In genomic region chr3:63968612-63969350, GRCh38 we compare ENCODE assay signal across 8 cellular contexts. TPM values are rescaled to one million over a fixed set of nuclear protein-coding genes. Genes with fewer than 3 reads are reported as not detected.
DNase-seq lines count a peak whose midpoint lies in the region; ATAC-seq lines count a peak whose summit lies in the region.

No MANE protein-coding gene starts in this region.

- H3K4me3 ChIP-seq in mononuclear cell (ENCODE audit: low read length), result peak overlapping the region; percentile 55

- peak overlapping the region; percentile 97 for H3K4me3 Mint-ChIP-seq in activated T-helper 17 cell treated with anti-CD3 and anti-CD28 coated beads, Interleukin-2, amount 50 U/mL, for 72 hours

- no peaks in the 10 kb centered on the region for H3K27me3 ChIP-seq in mononuclear cell (ENCODE audit: insufficient read depth, low read length)

- H3K36me3 Mint-ChIP-seq in activated T-helper 17 cell treated with anti-CD3 and anti-CD28 coated beads, Interleukin-2, amount 50 U/mL, for 72 hours (ENCODE audit: low read depth), result peaks cover 21% of the 10 kb centered on the region

- H3K4me1 ChIP-seq in mononuclear cell (ENCODE audit: insufficient read depth, low read length), result peaks cover 70% of the 10 kb centered on the region

- H3K9me3 Mint-ChIP-seq in activated T-helper 17 cell treated with anti-CD3 and anti-CD28 coated beads, Interleukin-2, amount 50 U/mL, for 72 hours, result no peaks in the 10 kb centered on the region

- H3K27me3 Mint-ChIP-seq in activated T-helper 17 cell treated with anti-CD3 and anti-CD28 coated beads, Interleukin-2, amount 50 U/mL, for 72 hours, result no peaks in the 10 kb centered on the region

- peak overlapping the region; percentile 94 for H3K27ac Mint-ChIP-seq in activated T-helper 17 cell treated with anti-CD3 and anti-CD28 coated beads, Interleukin-2, amount 50 U/mL, for 72 hours

- DNase-seq in globus pallidus (ENCODE audit: low spot score) (no peak), NCI-H1048 (lab: John Stamatoyannopoulos, UW) (no peak), amniotic stem cell (lab: John Stamatoyannopoulos, UW) (no peak)
- no peak for DNase-seq in activated CD4-positive, alpha-beta T cell treated with anti-CD3 and anti-CD28 coated beads for 1 hour

- H3K9me3 ChIP-seq in mononuclear cell (ENCODE audit: low read depth, low read length), result no peaks in the 10 kb centered on the region

- H3K4me1 Mint-ChIP-seq in activated T-helper 17 cell treated with anti-CD3 and anti-CD28 coated beads, Interleukin-2, amount 50 U/mL, for 72 hours, result peaks cover 81% of the 10 kb centered on the region

- ATAC-seq in GM18909 (IDR thresholded peaks at IDR 0.05; ENCODE audit: poor library complexity, unreplicated experiment), result peak; percentile 22
- peak; percentile 20 for ATAC-seq in HG02885 (IDR thresholded peaks at IDR 0.05; ENCODE audit: poor library complexity, unreplicated experiment)
- peak; percentile 9 for ATAC-seq in activated T-helper 17 cell treated with anti-CD3 and anti-CD28 coated beads, Interleukin-2, amount 50 U/mL, for 72 hours (replicated peaks)

RNA-seq across cellular contexts. Expression of gene PSMD6, which starts 54.5 kb away (rescaled TPM):
- 100 to 1,000 TPM in 1 of 2 donors, 10 to 100 TPM in 1; 79.4 to 113 TPM for total RNA-seq in activated T-helper 17 cell treated with anti-CD3 and anti-CD28 coated beads, Interleukin-2, amount 50 U/mL, for 72 hours
- total RNA-seq in mononuclear cell, result 115 TPM

RNA-seq across cellular contexts. Expression of gene SCAANT1, which starts 56.6 kb away (rescaled TPM):
- total RNA-seq in activated T-helper 17 cell treated with anti-CD3 and anti-CD28 coated beads, Interleukin-2, amount 50 U/mL, for 72 hours, result 1 to 10 TPM in 1 of 2 donors, not detected in 1; 2.4 TPM
- total RNA-seq in mononuclear cell, result not detected
